Comparison of ENCODE assay signal across 8 cellular contexts in the genomic region with DNA sequence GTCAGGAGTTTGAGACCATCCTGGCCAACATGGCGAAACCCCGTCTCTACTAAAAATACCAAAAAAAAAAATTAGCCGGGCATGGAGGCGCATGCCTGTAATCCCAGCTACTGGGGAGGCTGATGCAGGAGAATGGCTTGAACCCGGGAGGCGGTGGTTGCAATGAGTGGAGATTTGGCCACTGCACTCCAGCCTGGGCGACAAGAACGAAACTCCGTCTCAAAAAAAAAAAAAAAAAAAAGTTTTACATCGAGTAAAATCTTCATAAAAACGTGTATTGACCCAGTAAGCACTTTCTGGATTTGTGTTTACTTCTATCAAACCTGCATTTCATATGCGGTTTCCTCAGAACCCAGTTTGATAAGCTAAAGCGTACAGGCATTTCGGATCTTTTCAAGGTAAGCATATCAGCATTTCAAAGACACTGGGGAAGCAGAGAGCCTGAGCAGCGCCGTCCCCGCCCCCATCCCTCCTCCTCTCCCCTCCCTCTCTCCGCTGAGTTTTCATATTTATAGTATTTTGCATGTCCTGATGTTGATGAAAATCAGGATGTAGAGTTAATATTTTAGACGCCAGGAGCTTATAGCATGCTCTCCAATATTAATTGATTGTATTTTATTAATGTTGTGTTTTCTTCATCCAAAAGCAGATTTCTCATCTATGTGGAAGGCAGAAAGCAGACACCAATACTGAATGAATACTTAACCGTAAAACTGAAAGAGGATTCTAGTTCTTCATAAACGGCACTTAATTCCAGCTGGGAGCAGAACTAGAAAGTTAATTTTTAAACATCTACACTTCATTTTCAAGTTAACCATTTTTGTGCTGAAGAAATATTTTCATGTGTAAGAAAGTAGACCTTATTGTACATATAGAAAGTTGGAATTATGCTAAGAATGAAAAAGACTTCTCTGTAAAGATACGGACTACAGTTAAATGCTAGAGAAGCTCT. TPM values are rescaled to one million over a fixed set of nuclear protein-coding genes. Genes with fewer than 3 reads are reported as not detected.
DNase-seq lines count a peak whose midpoint lies in the region; ATAC-seq and TF ChIP-seq lines count a peak whose summit lies in the region.

No MANE protein-coding gene starts in this region.

- H3K27me3 Mint-ChIP-seq in activated CD8-positive, alpha-beta T cell treated with anti-CD3 and anti-CD28 coated beads, Interleukin-2, amount 10 ng/mL, durations not matched to agents 7 days and 5 days (ENCODE audit: low read depth) = peaks cover 12% of the 10 kb centered on the region

- intact Hi-C loops in colonic mucosa (cut with DNase I) = no loop called here

- peaks cover 2% of the 10 kb centered on the region for H3K4me1 Mint-ChIP-seq in activated CD8-positive, alpha-beta T cell treated with anti-CD3 and anti-CD28 coated beads, Interleukin-2, amount 10 ng/mL, durations not matched to agents 7 days and 5 days (ENCODE audit: low read depth)

- CTCF ChIA-PET in activated CD8-positive, alpha-beta T cell treated with anti-CD3 and anti-CD28 coated beads, Interleukin-2, amount 10 ng/mL, durations not matched to agents 7 days and 5 days (lab: Charles Lee) = interaction anchor here (1.0 to 3.3 kb wide), 3 partner anchors 8 to 32 kb away, joined by 3 to 21 read pairs (median 5); no protein-coding TSS in a partner anchor

- peaks cover 2 to 32% (median 11%) of the 10 kb centered on the region in 10 experiments; a peak in 16 of 20 replicates for H3K4me1 ChIP-seq in BLaER1 treated with 17β-estradiol and CSF1 and Interleukin-3, amounts not matched to agents 10 nM and 100 nM
- H3K4me1 ChIP-seq in colonic mucosa (no peaks in the 10 kb centered on the region), neuron (ENCODE audit: insufficient read depth, low read length) (peaks cover 11% of the 10 kb centered on the region)

- H3K27ac ChIP-seq in BLaER1 treated with 17β-estradiol and CSF1 and Interleukin-3, amounts not matched to agents 10 nM and 100 nM = no peak overlapping the region
- H3K27ac ChIP-seq in colonic mucosa = peak overlapping the region; percentile 4

- no peaks in the 10 kb centered on the region for H3K9me3 ChIP-seq in BLaER1 treated with 17β-estradiol and CSF1 and Interleukin-3, amounts not matched to agents 10 nM and 100 nM (replicated peaks in 1 of 11)
- H3K9me3 ChIP-seq in colonic mucosa = no peaks in the 10 kb centered on the region
- H3K9me3 ChIP-seq in neuron (ENCODE audit: low read length) = no peaks in the 10 kb centered on the region

- H3K4me3 Mint-ChIP-seq in activated CD8-positive, alpha-beta T cell treated with anti-CD3 and anti-CD28 coated beads, Interleukin-2, amount 10 ng/mL, durations not matched to agents 7 days and 5 days = no peak overlapping the region

- no peak overlapping the region for H3K27ac Mint-ChIP-seq in activated CD8-positive, alpha-beta T cell treated with anti-CD3 and anti-CD28 coated beads, Interleukin-2, amount 10 ng/mL, durations not matched to agents 7 days and 5 days

- peak overlapping the region; percentile 46 to 63 (median 53); a peak in 21 of 22 replicates for H3K4me2 ChIP-seq in BLaER1 treated with 17β-estradiol and CSF1 and Interleukin-3, amounts not matched to agents 10 nM and 100 nM

- no peaks in the 10 kb centered on the region for H3K36me3 ChIP-seq in BLaER1 treated with 17β-estradiol and CSF1 and Interleukin-3, amounts not matched to agents 10 nM and 100 nM
- H3K36me3 ChIP-seq in colonic mucosa (no peaks in the 10 kb centered on the region), neuron (ENCODE audit: insufficient read depth, low read length) (no peaks in the 10 kb centered on the region)

- 0 out of 22 replicates have a peak overlapping the region, but pooled peaks of 1 of the 11 experiments have one; percentile 45 for H3K9ac ChIP-seq in BLaER1 treated with 17β-estradiol and CSF1 and Interleukin-3, amounts not matched to agents 10 nM and 100 nM
- peak overlapping the region in 1 of 2 donors; percentile 34 for H3K9ac ChIP-seq in colonic mucosa (ENCODE audit: low read depth in 2 of 2, low read length in 2 of 2)

- no peaks in the 10 kb centered on the region for H4K20me1 ChIP-seq in BLaER1 treated with 17β-estradiol and CSF1 and Interleukin-3, amounts not matched to agents 10 nM and 100 nM

- no peak overlapping the region; a peak in 1 of 20 replicates for H3K4me3 ChIP-seq in BLaER1 treated with 17β-estradiol and CSF1 and Interleukin-3, amounts not matched to agents 10 nM and 100 nM
- H3K4me3 ChIP-seq in NB4 (ENCODE audit: low read depth, low read length) (peak overlapping the region; percentile 25), colonic mucosa (peak overlapping the region; percentile 27), neuron (ENCODE audit: low read length) (peak overlapping the region; percentile 15)

- no peak for TF ChIP-seq POLR2A in NB4 (IDR thresholded peaks at IDR 0.05; ENCODE audit: extremely low read depth, insufficient read length)

- no peaks in the 10 kb centered on the region for H3K36me3 Mint-ChIP-seq in activated CD8-positive, alpha-beta T cell treated with anti-CD3 and anti-CD28 coated beads, Interleukin-2, amount 10 ng/mL, durations not matched to agents 7 days and 5 days (ENCODE audit: low read depth)

- TF ChIP-seq CTCF in NB4 (IDR thresholded peaks at IDR 0.05; ENCODE audit: low read depth, low read length) (no peak), colonic mucosa (IDR thresholded peaks at IDR 0.05) (no peak)

- H3K9me3 Mint-ChIP-seq in activated CD8-positive, alpha-beta T cell treated with anti-CD3 and anti-CD28 coated beads, Interleukin-2, amount 10 ng/mL, durations not matched to agents 7 days and 5 days (ENCODE audit: insufficient read depth) = no peaks in the 10 kb centered on the region

- DNase-seq in NB4 (ENCODE audit: low read depth) (peak; percentile 35), colonic mucosa (no peak), NCI-H2029 (lab: John Stamatoyannopoulos, UW) (no peak), hippocampal formation (lab: John Stamatoyannopoulos, UW) (no peak)
- no peak for DNase-seq in activated CD8-positive, alpha-beta T cell treated with anti-CD3 and anti-CD28 coated beads, Interleukin-2, amount 10 ng/mL, durations not matched to agents 7 days and 5 days

- no peak overlapping the region for H2AFZ ChIP-seq in neuron (ENCODE audit: low read depth, low read length)

- peaks cover 0 to 5% (median 0%) of the 10 kb centered on the region in 11 experiments; a peak in 2 of 22 replicates for H3K27me3 ChIP-seq in BLaER1 treated with 17β-estradiol and CSF1 and Interleukin-3, amounts not matched to agents 10 nM and 100 nM
- no peaks in the 10 kb centered on the region for H3K27me3 ChIP-seq in colonic mucosa
- no peaks in the 10 kb centered on the region for H3K27me3 ChIP-seq in neuron (ENCODE audit: insufficient read depth, low read length)

- POLR2A ChIA-PET in activated CD8-positive, alpha-beta T cell treated with anti-CD3 and anti-CD28 coated beads, Interleukin-2, amount 10 ng/mL, durations not matched to agents 7 days and 5 days (lab: Charles Lee) = no interaction called here

- ATAC-seq in activated CD8-positive, alpha-beta T cell treated with anti-CD3 and anti-CD28 coated beads, Interleukin-2, amount 10 ng/mL, durations not matched to agents 7 days and 5 days = no peak
- ATAC-seq in GM18870 (IDR thresholded peaks at IDR 0.05; ENCODE audit: unreplicated experiment) = no peak

RNA-seq across cellular contexts. Expression of a gene that starts 9.2 kb away (rescaled TPM):
- 10 to 100 TPM; 42.6 to 74.2 TPM for total RNA-seq in colonic mucosa
- 10 to 100 TPM; 36.2 to 37.4 TPM for total RNA-seq in activated CD8-positive, alpha-beta T cell treated with anti-CD3 and anti-CD28 coated beads, Interleukin-2, amount 10 ng/mL, durations not matched to agents 7 days and 5 days

RNA-seq across cellular contexts. Expression of a gene that starts 51.7 kb away (rescaled TPM):
- total RNA-seq in colonic mucosa = under 1 TPM; 0.16 to 0.84 TPM
- under 1 TPM; 0.60 to 0.63 TPM for total RNA-seq in activated CD8-positive, alpha-beta T cell treated with anti-CD3 and anti-CD28 coated beads, Interleukin-2, amount 10 ng/mL, durations not matched to agents 7 days and 5 days

Comparison
In these comparisons a context has a peak if more than half of its experiments do, and no peak if none do; other contexts are left out.
1. H3K4me3 ChIP-seq: peak in NB4 (single experiment), colonic mucosa (single experiment) and neuron (single experiment); none in BLaER1 treated with 17β-estradiol and CSF1 and Interleukin-3, amounts not matched to agents 10 nM and 100 nM (0 of 10).